Comparison of ENCODE assay signal across 18 cellular contexts in the genomic region with DNA sequence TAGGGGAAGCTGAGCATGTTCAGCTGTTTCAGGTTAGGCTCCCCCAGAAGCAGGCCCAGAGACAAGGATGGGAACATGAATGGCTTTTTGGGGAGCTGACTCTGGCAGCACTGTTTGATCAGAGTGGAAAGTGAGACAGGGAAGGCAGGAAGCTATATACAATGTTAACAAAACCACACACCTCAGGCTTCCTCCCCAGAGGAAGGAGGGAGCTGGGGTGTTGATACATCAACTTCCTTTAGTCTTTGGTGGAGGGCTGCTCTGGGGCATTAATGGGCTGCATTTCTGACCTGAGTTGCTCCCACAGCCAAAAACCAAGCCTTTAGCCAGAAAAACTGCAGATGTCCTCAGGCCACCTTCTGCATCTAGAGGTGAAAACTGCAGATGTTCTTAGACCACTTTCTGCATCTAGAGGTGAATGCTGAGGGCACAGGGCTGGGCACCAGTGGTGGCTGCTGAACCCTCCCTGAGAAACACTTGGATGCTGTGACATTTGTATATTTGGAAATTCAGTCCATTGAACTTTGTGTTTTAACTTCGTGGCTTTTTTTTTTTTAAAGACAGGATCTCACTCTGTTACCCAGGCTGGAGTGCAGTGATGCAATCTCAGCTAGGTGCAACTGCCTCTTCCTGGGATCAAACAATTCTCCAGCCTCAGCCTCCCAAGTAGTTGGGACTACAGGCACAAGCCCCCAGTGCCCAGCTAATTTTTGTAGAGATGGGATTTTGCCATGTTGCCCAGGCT. TPM values are rescaled to one million over a fixed set of nuclear protein-coding genes. Genes with fewer than 3 reads are reported as not detected.
A peak's percentile ranks its signal among the peaks of the same experiment; 100 is the strongest.
DNase-seq lines count a peak whose midpoint lies in the region; ATAC-seq, FAIRE-seq and TF ChIP-seq lines count a peak whose summit lies in the region.
"Had no signal": no experiment of that assay in that cellular context is flagged by ENCODE, and none has a peak within 500 bp of the region (broad histone marks: within the 10 kb centered on the region; RNA-seq: fewer than 3 reads in every experiment).

No MANE protein-coding gene starts in this region.

- peaks cover 8% of the 10 kb centered on the region for H3K36me3 Mint-ChIP-seq in activated CD8-positive, alpha-beta T cell treated with anti-CD3 and anti-CD28 coated beads, Interleukin-2, amount 10 ng/mL, durations not matched to agents 7 days and 5 days (ENCODE audit: low read depth)
- H3K36me3 Mint-ChIP-seq in activated CD8-positive, alpha-beta T cell treated with anti-CD3 and anti-CD28 coated beads for 36 hours (ENCODE audit: low read depth): no peaks in the 10 kb centered on the region
- H3K36me3 Mint-ChIP-seq in MCF 10A (ENCODE audit: insufficient read depth, unreplicated experiment) (peaks cover 19% of the 10 kb centered on the region), Caco-2 (ENCODE audit: insufficient read depth, unreplicated experiment) (no peaks in the 10 kb centered on the region)
- no peaks in the 10 kb centered on the region for H3K36me3 Mint-ChIP-seq in stimulated activated effector memory CD8-positive, alpha-beta T cell treated with anti-CD3 and anti-CD28 coated beads, Interleukin-12 subunit alpha, Interleukin-12 subunit beta, amount 100 ng/mL, for 72 hours

- H3K4me1 ChIP-seq in endothelial cell of umbilical vein (ENCODE audit: control insufficient read depth, extremely low read depth, insufficient read depth, low read length): peaks cover 17% of the 10 kb centered on the region
- peaks cover 3% of the 10 kb centered on the region for H3K4me1 ChIP-seq in osteoblast (ENCODE audit: insufficient read depth, low read length)
- H3K4me1 ChIP-seq in Caco-2: no peaks in the 10 kb centered on the region
- H3K4me1 ChIP-seq: pancreas had no signal

- peaks cover 18% of the 10 kb centered on the region for H3K4me1 Mint-ChIP-seq in activated CD8-positive, alpha-beta T cell treated with anti-CD3 and anti-CD28 coated beads, Interleukin-2, amount 10 ng/mL, durations not matched to agents 7 days and 5 days (ENCODE audit: low read depth)
- H3K4me1 Mint-ChIP-seq in activated CD8-positive, alpha-beta T cell treated with anti-CD3 and anti-CD28 coated beads for 36 hours (ENCODE audit: low read depth): peaks cover 8% of the 10 kb centered on the region
- H3K4me1 Mint-ChIP-seq in MCF 10A (ENCODE audit: insufficient read depth, unreplicated experiment): peaks cover 17% of the 10 kb centered on the region
- H3K4me1 Mint-ChIP-seq in stimulated activated effector memory CD8-positive, alpha-beta T cell treated with anti-CD3 and anti-CD28 coated beads, Interleukin-12 subunit alpha, Interleukin-12 subunit beta, amount 100 ng/mL, for 72 hours: peaks cover 12% of the 10 kb centered on the region
- no peaks in the 10 kb centered on the region for H3K4me1 Mint-ChIP-seq in Caco-2 (ENCODE audit: low read depth, unreplicated experiment)

- H3K9ac ChIP-seq in endothelial cell of umbilical vein (replicated peaks; ENCODE audit: extremely low read depth, insufficient read depth, low read length): no peak overlapping the region

- H3K27me3 Mint-ChIP-seq in activated CD8-positive, alpha-beta T cell treated with anti-CD3 and anti-CD28 coated beads, Interleukin-2, amount 10 ng/mL, durations not matched to agents 7 days and 5 days (ENCODE audit: low read depth): peaks cover 2% of the 10 kb centered on the region
- H3K27me3 Mint-ChIP-seq in activated CD8-positive, alpha-beta T cell treated with anti-CD3 and anti-CD28 coated beads for 36 hours: no peaks in the 10 kb centered on the region
- H3K27me3 Mint-ChIP-seq in MCF 10A (ENCODE audit: insufficient read depth, unreplicated experiment) (no peaks in the 10 kb centered on the region), Caco-2 (ENCODE audit: insufficient read depth, unreplicated experiment) (no peaks in the 10 kb centered on the region)

- H3K4me2 ChIP-seq in endothelial cell of umbilical vein (ENCODE audit: insufficient read depth, low read length): peak overlapping the region; percentile 49
- H3K4me2 ChIP-seq in osteoblast (ENCODE audit: insufficient read depth, low read length): no peak overlapping the region

- DNase-seq in activated CD8-positive, alpha-beta T cell treated with anti-CD3 and anti-CD28 coated beads, Interleukin-2, amount 10 ng/mL, durations not matched to agents 7 days and 5 days: peak; percentile 49
- DNase-seq in activated CD8-positive, alpha-beta T cell treated with anti-CD3 and anti-CD28 coated beads for 36 hours: no peak
- DNase-seq in NCI-H69 (lab: John Stamatoyannopoulos, UW): peak; percentile 18
- DNase-seq in endothelial cell of umbilical vein (ENCODE audit: low read depth, low spot score): peak; percentile 35
- DNase-seq in osteoblast (ENCODE audit: insufficient read length, low spot score, missing footprints): peak; percentile 43
- no peak for DNase-seq in MCF 10A (ENCODE audit: unreplicated experiment)
- no peak for DNase-seq in stimulated activated effector memory CD8-positive, alpha-beta T cell treated with anti-CD3 and anti-CD28 coated beads, Interleukin-12 subunit alpha, Interleukin-12 subunit beta, amount 100 ng/mL, for 72 hours (ENCODE audit: low spot score in 2 of 2)
- no peak for DNase-seq in Caco-2
- DNase-seq: activated gamma-delta T cell treated with Interleukin-2 at 50 U/mL for 16 hours; effector CD8-positive, alpha-beta T cell; foreskin melanocyte; H7; NCI-H187; NCI-H510A treated with DMSO at 0.1 percent for 48 hours; pancreas had no signal

- peak; percentile 94 for FAIRE-seq in endothelial cell of umbilical vein (lab: Jason Lieb, UNC)
- FAIRE-seq: D721Med, pancreas had no signal

- peaks cover 8% of the 10 kb centered on the region for H3K79me2 ChIP-seq in endothelial cell of umbilical vein (ENCODE audit: control insufficient read depth, insufficient read depth, low read length)
- H3K79me2 ChIP-seq in osteoblast (ENCODE audit: insufficient read depth, low read length): peaks cover 9% of the 10 kb centered on the region

- H3K4me3 Mint-ChIP-seq in activated CD8-positive, alpha-beta T cell treated with anti-CD3 and anti-CD28 coated beads, Interleukin-2, amount 10 ng/mL, durations not matched to agents 7 days and 5 days: no peak overlapping the region
- no peak overlapping the region for H3K4me3 Mint-ChIP-seq in activated CD8-positive, alpha-beta T cell treated with anti-CD3 and anti-CD28 coated beads for 36 hours
- H3K4me3 Mint-ChIP-seq in MCF 10A (ENCODE audit: unreplicated experiment) (no peak overlapping the region), Caco-2 (ENCODE audit: unreplicated experiment) (no peak overlapping the region)
- H3K4me3 Mint-ChIP-seq in stimulated activated effector memory CD8-positive, alpha-beta T cell treated with anti-CD3 and anti-CD28 coated beads, Interleukin-12 subunit alpha, Interleukin-12 subunit beta, amount 100 ng/mL, for 72 hours: no peak overlapping the region

- intact Hi-C loops in activated CD8-positive, alpha-beta T cell treated with anti-CD3 and anti-CD28 coated beads for 36 hours (cut with micrococcal nuclease): no loop called here
- intact Hi-C loops in endothelial cell of umbilical vein (cut with micrococcal nuclease): loop anchor here (1.0 to 2.0 kb wide), 2 partner anchors 11 to 24 kb away; no protein-coding TSS in a partner anchor
- intact Hi-C loops in MCF 10A (cut with micrococcal nuclease): no loop called here
- intact Hi-C loops in Caco-2 (cut with micrococcal nuclease; ENCODE audit: unreplicated experiment): no loop called here

- H3K9me3 Mint-ChIP-seq in activated CD8-positive, alpha-beta T cell treated with anti-CD3 and anti-CD28 coated beads, Interleukin-2, amount 10 ng/mL, durations not matched to agents 7 days and 5 days (ENCODE audit: insufficient read depth): peaks cover 7% of the 10 kb centered on the region
- H3K9me3 Mint-ChIP-seq in activated CD8-positive, alpha-beta T cell treated with anti-CD3 and anti-CD28 coated beads for 36 hours: peaks cover 2% of the 10 kb centered on the region
- no peaks in the 10 kb centered on the region for H3K9me3 Mint-ChIP-seq in MCF 10A (ENCODE audit: unreplicated experiment)
- H3K9me3 Mint-ChIP-seq in stimulated activated effector memory CD8-positive, alpha-beta T cell treated with anti-CD3 and anti-CD28 coated beads, Interleukin-12 subunit alpha, Interleukin-12 subunit beta, amount 100 ng/mL, for 72 hours: no peaks in the 10 kb centered on the region
- no peaks in the 10 kb centered on the region for H3K9me3 Mint-ChIP-seq in Caco-2 (ENCODE audit: unreplicated experiment)

- H3K9me3 ChIP-seq in endothelial cell of umbilical vein (replicated peaks; ENCODE audit: control insufficient read depth, insufficient read depth, low read length) (no peaks in the 10 kb centered on the region), osteoblast (ENCODE audit: low read depth, low read length) (no peaks in the 10 kb centered on the region), Caco-2 (no peaks in the 10 kb centered on the region)
- H3K9me3 ChIP-seq: pancreas had no signal

- H3K4me3 ChIP-seq in endothelial cell of umbilical vein (replicated peaks in 1 of 3; ENCODE audit: insufficient read depth in 1 of 3, low read depth in 1 of 3, low read length in 3 of 3) (no peak overlapping the region), osteoblast (ENCODE audit: insufficient read depth, low read length) (no peak overlapping the region), Caco-2 (ENCODE audit: low read depth, low read length) (no peak overlapping the region)
- H3K4me3 ChIP-seq: pancreas had no signal

- H4K20me1 ChIP-seq in endothelial cell of umbilical vein (replicated peaks; ENCODE audit: control insufficient read depth, extremely low read depth, insufficient read depth, low read length): no peaks in the 10 kb centered on the region
- H4K20me1 ChIP-seq in osteoblast (ENCODE audit: insufficient read depth, low read length): no peaks in the 10 kb centered on the region

- BruUV-seq in endothelial cell of umbilical vein (replicated peaks; lab: Mats Ljungman, UMichigan) (no TSS peak), MCF 10A (replicated peaks; lab: Mats Ljungman, UMichigan) (no TSS peak), Caco-2 (replicated peaks; lab: Mats Ljungman, UMichigan) (no TSS peak)

- peak overlapping the region; percentile 44 for H3K27ac ChIP-seq in endothelial cell of umbilical vein (ENCODE audit: insufficient read depth, low read depth, low read length)
- no peak overlapping the region for H3K27ac ChIP-seq in osteoblast (ENCODE audit: low read depth, low read length)
- H3K27ac ChIP-seq: pancreas had no signal

- peak; percentile 53 for ATAC-seq in activated CD8-positive, alpha-beta T cell treated with anti-CD3 and anti-CD28 coated beads, Interleukin-2, amount 10 ng/mL, durations not matched to agents 7 days and 5 days
- ATAC-seq in activated CD8-positive, alpha-beta T cell treated with anti-CD3 and anti-CD28 coated beads for 36 hours: no peak
- ATAC-seq in stimulated activated effector memory CD8-positive, alpha-beta T cell treated with anti-CD3 and anti-CD28 coated beads, Interleukin-12 subunit alpha, Interleukin-12 subunit beta, amount 100 ng/mL, for 72 hours: no peak
- ATAC-seq: pancreas had no signal

- CTCF ChIA-PET in activated CD8-positive, alpha-beta T cell treated with anti-CD3 and anti-CD28 coated beads, Interleukin-2, amount 10 ng/mL, durations not matched to agents 7 days and 5 days (lab: Charles Lee): no interaction called here
- CTCF ChIA-PET in activated CD8-positive, alpha-beta T cell treated with anti-CD3 and anti-CD28 coated beads for 36 hours (lab: Charles Lee): interaction anchor here (1.0 kb wide), 1 partner anchor 200 kb away, joined by 3 read pairs; no protein-coding TSS in a partner anchor
- CTCF ChIA-PET in endothelial cell of umbilical vein (lab: Charles Lee) (interaction anchor here (0.8 to 1.7 kb wide), 6 partner anchors 11 to 54 kb away, joined by 3 to 7 read pairs (median 4); no protein-coding TSS in a partner anchor), MCF 10A (lab: Yijun Ruan, JAX) (interaction anchor here (0.9 kb wide), 1 partner anchor 46 kb away, joined by 3 read pairs; no protein-coding TSS in a partner anchor), Caco-2 (lab: Charles Lee) (no interaction called here)

- H3K36me3 ChIP-seq in endothelial cell of umbilical vein (ENCODE audit: control insufficient read depth in 2 of 2, extremely low read depth in 1 of 2, insufficient read depth in 2 of 2, low read length in 2 of 2): no peaks in the 10 kb centered on the region
- no peaks in the 10 kb centered on the region for H3K36me3 ChIP-seq in osteoblast (ENCODE audit: insufficient read depth, low read length)
- H3K36me3 ChIP-seq in Caco-2 (ENCODE audit: control insufficient read depth, insufficient read depth, low read length): no peaks in the 10 kb centered on the region
- H3K36me3 ChIP-seq: pancreas had no signal

- no peaks in the 10 kb centered on the region for H3K9me1 ChIP-seq in endothelial cell of umbilical vein (replicated peaks; ENCODE audit: control insufficient read depth, extremely low read depth, insufficient read depth, low read length)

- H3K27me3 ChIP-seq in endothelial cell of umbilical vein (ENCODE audit: control insufficient read depth in 2 of 2, insufficient read depth in 2 of 2, low read length in 2 of 2) (no peaks in the 10 kb centered on the region), osteoblast (ENCODE audit: insufficient read depth, low read length) (no peaks in the 10 kb centered on the region), Caco-2 (replicated peaks; ENCODE audit: control insufficient read depth, insufficient read depth, low read length) (no peaks in the 10 kb centered on the region)
- H3K27me3 ChIP-seq: pancreas had no signal

- POLR2A ChIA-PET in activated CD8-positive, alpha-beta T cell treated with anti-CD3 and anti-CD28 coated beads, Interleukin-2, amount 10 ng/mL, durations not matched to agents 7 days and 5 days (lab: Charles Lee): no interaction called here
- POLR2A ChIA-PET in activated CD8-positive, alpha-beta T cell treated with anti-CD3 and anti-CD28 coated beads for 36 hours (lab: Charles Lee): no interaction called here
- POLR2A ChIA-PET in endothelial cell of umbilical vein (lab: Charles Lee) (no interaction called here), MCF 10A (lab: Yijun Ruan, JAX) (interaction anchor here (1.1 kb wide), 1 partner anchor 11 kb away, joined by 5 read pairs; no protein-coding TSS in a partner anchor), Caco-2 (lab: Charles Lee) (no interaction called here)

- no peak for TF ChIP-seq POLR2A in endothelial cell of umbilical vein (IDR thresholded peaks at IDR 0.05; ENCODE audit: low read depth, low read length)

- dilution Hi-C loops in endothelial cell of umbilical vein (cut with MboI; ENCODE audit: extremely low pct_ligation_motif_present, low sequenced_read_pairs): no loop called here

- TF ChIP-seq CTCF in activated CD8-positive, alpha-beta T cell treated with anti-CD3 and anti-CD28 coated beads for 36 hours (IDR thresholded peaks at IDR 0.05): no peak
- TF ChIP-seq CTCF in endothelial cell of umbilical vein (IDR thresholded peaks at IDR 0.05; ENCODE audit: extremely low read depth in 1 of 2, insufficient read depth in 1 of 2, low read depth in 1 of 2, low read length in 2 of 2) (no peak), osteoblast (IDR thresholded peaks at IDR 0.05; ENCODE audit: extremely low read depth, low read depth, low read length) (no peak), MCF 10A (IDR thresholded peaks at IDR 0.05; ENCODE audit: unreplicated experiment) (no peak), Caco-2 (IDR thresholded peaks at IDR 0.05; ENCODE audit: insufficient read depth in 1 of 2, low read depth in 1 of 2, low read length in 1 of 2, severe bottlenecking in 1 of 2, unreplicated experiment in 1 of 2) (no peak)

- peak overlapping the region; percentile 78 for H3K27ac Mint-ChIP-seq in activated CD8-positive, alpha-beta T cell treated with anti-CD3 and anti-CD28 coated beads, Interleukin-2, amount 10 ng/mL, durations not matched to agents 7 days and 5 days
- no peak overlapping the region for H3K27ac Mint-ChIP-seq in activated CD8-positive, alpha-beta T cell treated with anti-CD3 and anti-CD28 coated beads for 36 hours
- H3K27ac Mint-ChIP-seq in MCF 10A (ENCODE audit: low read depth, unreplicated experiment) (no peak overlapping the region), Caco-2 (ENCODE audit: unreplicated experiment) (no peak overlapping the region)
- H3K27ac Mint-ChIP-seq in stimulated activated effector memory CD8-positive, alpha-beta T cell treated with anti-CD3 and anti-CD28 coated beads, Interleukin-12 subunit alpha, Interleukin-12 subunit beta, amount 100 ng/mL, for 72 hours: no peak overlapping the region

- H2AFZ ChIP-seq in endothelial cell of umbilical vein (ENCODE audit: low read depth, low read length) (no peak overlapping the region), osteoblast (ENCODE audit: low read length) (no peak overlapping the region)

RNA-seq across cellular contexts. Expression of a gene that starts 49.9 kb away (rescaled TPM):
- total RNA-seq in activated CD8-positive, alpha-beta T cell treated with anti-CD3 and anti-CD28 coated beads, Interleukin-2, amount 10 ng/mL, durations not matched to agents 7 days and 5 days: 1 to 10 TPM; 5.1 to 5.5 TPM
- 1 to 10 TPM; 6.5 to 6.8 TPM for total RNA-seq in activated CD8-positive, alpha-beta T cell treated with anti-CD3 and anti-CD28 coated beads for 36 hours
- total RNA-seq in endothelial cell of umbilical vein: 78.9 and 85.1 TPM in 2 replicates
- 18.9 and 23.1 TPM in 2 replicates for polyA plus RNA-seq in endothelial cell of umbilical vein
- polyA plus RNA-seq in endothelial cell of umbilical vein (2011; cell fraction: cytosol; rRNA removed): 21.8 and 22.1 TPM in 2 replicates
- polyA plus RNA-seq in endothelial cell of umbilical vein (2011; cell fraction: nucleus; rRNA removed): 38.5 and 45.9 TPM in 2 replicates
- 17.4 and 19.8 TPM in 2 replicates for polyA plus RNA-seq in endothelial cell of umbilical vein (2012)
- polyA minus RNA-seq in endothelial cell of umbilical vein: 59.2 and 71.7 TPM in 2 replicates
- polyA minus RNA-seq in endothelial cell of umbilical vein (2011; cell fraction: cytosol; rRNA and poly(A)+ RNA removed): 10.0 TPM
- 70.1 and 79.2 TPM in 2 replicates for polyA minus RNA-seq in endothelial cell of umbilical vein (2011; cell fraction: nucleus; rRNA and poly(A)+ RNA removed)
- 16.6 and 18.3 TPM in 2 replicates for total RNA-seq in osteoblast
- 61.0 and 68.1 TPM in 2 replicates for total RNA-seq in MCF 10A (2022)
- 28.6 and 34.7 TPM in 2 replicates for total RNA-seq in Caco-2 (2022)

RNA-seq across cellular contexts. Expression of a gene that starts 55.9 kb away (rescaled TPM):
- total RNA-seq in activated CD8-positive, alpha-beta T cell treated with anti-CD3 and anti-CD28 coated beads, Interleukin-2, amount 10 ng/mL, durations not matched to agents 7 days and 5 days: not detected
- total RNA-seq in activated CD8-positive, alpha-beta T cell treated with anti-CD3 and anti-CD28 coated beads for 36 hours: not detected
- total RNA-seq in endothelial cell of umbilical vein: not detected in 2 replicates
- polyA plus RNA-seq in endothelial cell of umbilical vein: not detected in 2 replicates
- not detected in 2 replicates for polyA plus RNA-seq in endothelial cell of umbilical vein (2011; cell fraction: cytosol; rRNA removed)
- polyA plus RNA-seq in endothelial cell of umbilical vein (2011; cell fraction: nucleus; rRNA removed): not detected in 2 replicates
- polyA plus RNA-seq in endothelial cell of umbilical vein (2012): not detected in 2 replicates
- polyA minus RNA-seq in endothelial cell of umbilical vein: not detected in 2 replicates
- not detected for polyA minus RNA-seq in endothelial cell of umbilical vein (2011; cell fraction: cytosol; rRNA and poly(A)+ RNA removed)
- polyA minus RNA-seq in endothelial cell of umbilical vein (2011; cell fraction: nucleus; rRNA and poly(A)+ RNA removed): not detected in 2 replicates
- total RNA-seq in osteoblast: not detected in 2 replicates
- total RNA-seq in MCF 10A (2022): not detected in 2 replicates
- total RNA-seq in Caco-2 (2022): not detected in 2 replicates
- total RNA-seq: activated CD8-positive, alpha-beta memory T cell treated with anti-CD3 and anti-CD28 coated beads for 36 hours; H7; LHCN-M2; pancreas had no signal
- polyA plus RNA-seq: pancreas had no signal

Comparison
In these comparisons a context has a peak if more than half of its experiments do, and no peak if none do; other contexts are left out.
1. DNase-seq: peak in activated CD8-positive, alpha-beta T cell treated with anti-CD3 and anti-CD28 coated beads, Interleukin-2, amount 10 ng/mL, durations not matched to agents 7 days and 5 days (single experiment), NCI-H69 (single experiment), endothelial cell of umbilical vein (single experiment) and osteoblast (single experiment); none in activated CD8-positive, alpha-beta T cell treated with anti-CD3 and anti-CD28 coated beads for 36 hours (single experiment), MCF 10A (single experiment), stimulated activated effector memory CD8-positive, alpha-beta T cell treated with anti-CD3 and anti-CD28 coated beads, Interleukin-12 subunit alpha, Interleukin-12 subunit beta, amount 100 ng/mL, for 72 hours (0 of 2) and Caco-2 (0 of 2).
2. CTCF ChIA-PET loops: an anchor here in activated CD8-positive, alpha-beta T cell treated with anti-CD3 and anti-CD28 coated beads for 36 hours (1.0 kb wide), endothelial cell of umbilical vein (0.8 to 1.7 kb wide) and MCF 10A (0.9 kb wide); none called in activated CD8-positive, alpha-beta T cell treated with anti-CD3 and anti-CD28 coated beads, Interleukin-2, amount 10 ng/mL, durations not matched to agents 7 days and 5 days and Caco-2.